ENCODE assay signal across 8 cellular contexts in the genomic region with DNA sequence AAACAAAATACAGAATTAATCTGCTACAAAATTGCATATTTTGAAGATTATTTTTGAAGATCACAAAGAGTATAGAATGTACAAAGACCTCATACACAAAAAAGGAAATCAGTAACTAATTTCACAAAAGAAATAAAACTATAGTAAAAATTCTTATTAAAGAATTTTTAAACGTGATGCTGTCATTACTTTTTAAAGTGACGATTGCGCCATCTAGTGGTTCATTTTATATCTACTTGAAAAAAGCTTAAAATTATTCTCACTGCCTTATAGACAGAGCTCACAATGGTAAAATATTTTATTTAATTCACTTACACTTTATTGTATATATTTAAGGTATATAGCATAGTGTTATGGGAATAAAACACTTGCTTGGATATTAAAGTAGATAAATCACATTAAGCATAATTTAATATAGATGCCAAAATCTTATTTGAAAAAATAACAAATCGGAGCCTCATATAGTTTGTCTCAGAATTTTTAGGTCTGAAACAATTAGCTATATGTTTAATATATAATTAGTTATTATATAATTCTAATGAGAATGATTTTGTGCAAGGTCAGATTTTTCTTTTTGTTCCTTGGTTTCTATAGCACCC.
DNase-seq lines count a peak whose midpoint lies in the region; ATAC-seq, FAIRE-seq and TF ChIP-seq lines count a peak whose summit lies in the region.

No MANE protein-coding gene starts in this region.

- no peaks in the 10 kb centered on the region for H3K36me3 ChIP-seq in left ventricle myocardium inferior
- no peaks in the 10 kb centered on the region for H3K36me3 ChIP-seq in HepG2 (replicated peaks in 1 of 2; ENCODE audit: control insufficient read depth in 1 of 2, insufficient read depth in 2 of 2, low read length in 2 of 2)
- H3K36me3 ChIP-seq in mesendoderm (ENCODE audit: control insufficient read depth, insufficient read depth, low read length): no peaks in the 10 kb centered on the region

- no peak overlapping the region for H3K56ac ChIP-seq in mesendoderm (ENCODE audit: low read length)

- no peak overlapping the region for H2AK5ac ChIP-seq in mesendoderm (ENCODE audit: low read length)

- H3K4me1 ChIP-seq in left ventricle myocardium inferior: no peaks in the 10 kb centered on the region
- H3K4me1 ChIP-seq in HepG2 (ENCODE audit: insufficient read depth, low read length): no peaks in the 10 kb centered on the region
- no peaks in the 10 kb centered on the region for H3K4me1 ChIP-seq in mesendoderm (ENCODE audit: control insufficient read depth, low read depth, low read length)

- 25% methylated on average over 4 of the region's 4 CpGs for WGBS in HepG2 (ENCODE audit: low lambda C conversion rate)
- no CpG with 5 or more reads among the region's 4 CpGs for WGBS in mesendoderm (ENCODE audit: extremely low coverage, insufficient coverage, low lambda C conversion rate)

- no peaks in the 10 kb centered on the region for H3K79me2 ChIP-seq in HepG2 (ENCODE audit: insufficient read depth, low read length)
- H3K79me2 ChIP-seq in mesendoderm (ENCODE audit: control insufficient read depth, insufficient read depth, low read length): no peaks in the 10 kb centered on the region

- no peak overlapping the region for H2BK5ac ChIP-seq in mesendoderm (ENCODE audit: low read length)

- TF ChIP-seq EP300 in HepG2 (IDR thresholded peaks at IDR 0.05; ENCODE audit: low read depth in 2 of 2, low read length in 2 of 2): no peak
- TF ChIP-seq EP300 in HepG2 (CRISPR knock-in tag; IDR thresholded peaks at IDR 0.05; ENCODE audit: borderline replicate concordance): no peak

- no peak overlapping the region for H3K4me2 ChIP-seq in HepG2 (ENCODE audit: low read depth, low read length)
- H3K4me2 ChIP-seq in mesendoderm (ENCODE audit: low read length): no peak overlapping the region

- no peak for DNase-seq in left ventricle myocardium inferior
- DNase-seq in cardiac septum (ENCODE audit: low spot score): no peak
- peak; percentile 44 for DNase-seq in NCI-H2029 treated with DMSO at 0.1 percent for 48 hours (lab: John Stamatoyannopoulos, UW)
- DNase-seq in astrocyte of the cerebellum (ENCODE audit: low read depth): peak; percentile 41
- peak; percentile 65 for DNase-seq in HepG2 (ENCODE audit: low spot score)
- DNase-seq in hepatic stellate cell (ENCODE audit: low spot score): no peak
- no peak for DNase-seq in mesendoderm

- no peak overlapping the region for H2BK15ac ChIP-seq in mesendoderm (replicated peaks; ENCODE audit: low read depth)

- no peak overlapping the region for H3K18ac ChIP-seq in mesendoderm (ENCODE audit: low read length)

- H4K5ac ChIP-seq in mesendoderm (ENCODE audit: low read length): no peak overlapping the region

- CTCF ChIA-PET in HepG2 (lab: Yijun Ruan, JAX; ENCODE audit: low intra/inter-chr PET ratio, low total read pairs): interaction anchor here (1.1 to 3.0 kb wide), 6 partner anchors 75 to 456 kb away, joined by 3 to 32 read pairs (median 8); no protein-coding TSS in a partner anchor

- H4K8ac ChIP-seq in mesendoderm (ENCODE audit: low read depth, low read length): no peak overlapping the region

- TF ChIP-seq CTCF in left ventricle myocardium inferior (IDR thresholded peaks at IDR 0.05; ENCODE audit: borderline replicate concordance) (peak; percentile 74), astrocyte of the cerebellum (IDR thresholded peaks at IDR 0.05; ENCODE audit: low read depth, low read length, missing control alignments) (no peak), HepG2 (CRISPR knock-in tag; IDR thresholded peaks at IDR 0.05) (peak; percentile 46; the same call in 1 of the 2 replicates)

- no peak for TF ChIP-seq POLR2A in HepG2 (IDR thresholded peaks at IDR 0.05; ENCODE audit: insufficient read depth in 1 of 2, low read depth in 2 of 2, low read length in 2 of 2)

- H3K4me3 ChIP-seq in left ventricle myocardium inferior (no peak overlapping the region), astrocyte of the cerebellum (ENCODE audit: low read depth, low read length) (no peak overlapping the region), HepG2 (replicated peaks in 1 of 3; ENCODE audit: insufficient read depth in 1 of 3, low read depth in 2 of 3, low read length in 3 of 3) (no peak overlapping the region), mesendoderm (ENCODE audit: low read length) (no peak overlapping the region)

- H3K79me1 ChIP-seq in mesendoderm (ENCODE audit: low read length): no peaks in the 10 kb centered on the region

- H2AFZ ChIP-seq in HepG2 (ENCODE audit: low read length): no peak overlapping the region

- intact Hi-C loops in left ventricle myocardium inferior (cut with micrococcal nuclease): loop anchor here (5.0 kb wide), 2 partner anchors 167 to 412 kb away; no protein-coding TSS in a partner anchor
- intact Hi-C loops in cardiac septum (cut with DNase I): loop anchor here (5.0 kb wide), 1 partner anchor 412 kb away; no protein-coding TSS in a partner anchor
- intact Hi-C loops in HepG2 (cut with micrococcal nuclease; ENCODE audit: unreplicated experiment): loop anchor here (1.0 to 5.0 kb wide), 5 partner anchors 38 to 456 kb away; no protein-coding TSS in a partner anchor

- H3K9ac ChIP-seq in HepG2 (ENCODE audit: insufficient read depth, low read depth, low read length): no peak overlapping the region
- no peak overlapping the region for H3K9ac ChIP-seq in mesendoderm (ENCODE audit: low read length)

- H3K27me3 ChIP-seq in left ventricle myocardium inferior (ENCODE audit: low read depth) (no peaks in the 10 kb centered on the region), HepG2 (ENCODE audit: control insufficient read depth in 1 of 2, insufficient read depth in 2 of 2, low read length in 2 of 2) (no peaks in the 10 kb centered on the region), mesendoderm (ENCODE audit: insufficient read depth, low read length, poor library complexity) (no peaks in the 10 kb centered on the region)

- no peak overlapping the region for H3K4ac ChIP-seq in mesendoderm (ENCODE audit: low read depth, low read length)

- H4K20me1 ChIP-seq in HepG2 (ENCODE audit: insufficient read depth, low read length): no peaks in the 10 kb centered on the region

- H2BK120ac ChIP-seq in mesendoderm (ENCODE audit: low read depth, low read length): no peak overlapping the region

- in situ Hi-C loops in astrocyte of the cerebellum (cut with HindIII; ENCODE audit: low sequenced_read_pairs): no loop called here
- in situ Hi-C loops in HepG2 (cut with HindIII; ENCODE audit: extremely low pct_ligation_motif_present, low pct_unique_long_range_greater_than_20kb): loop anchor here (5.0 kb wide), 2 partner anchors 167 to 412 kb away; no protein-coding TSS in a partner anchor

- no peak for TF ChIP-seq RAD21 in HepG2 (CRISPR knock-in tag; IDR thresholded peaks at IDR 0.05)

- ATAC-seq in HepG2 (no peak), HG02623 (IDR thresholded peaks at IDR 0.05; ENCODE audit: unreplicated experiment) (no peak)

- BruUV-seq in HepG2 (replicated peaks; lab: Mats Ljungman, UMichigan): no TSS peak

- no peak overlapping the region for H3K23ac ChIP-seq in mesendoderm (ENCODE audit: low read length)

- POLR2A ChIA-PET in HepG2 (lab: Yijun Ruan, JAX): interaction anchor here (0.6 to 1.1 kb wide), 2 partner anchors 166 to 411 kb away, joined by 4 to 8 read pairs; no protein-coding TSS in a partner anchor

- peaks cover 19% of the 10 kb centered on the region for H3K9me3 ChIP-seq in left ventricle myocardium inferior (replicated peaks)
- H3K9me3 ChIP-seq in HepG2 (ENCODE audit: low read length): peaks cover 5% of the 10 kb centered on the region; the same call in 1 of the 2 replicates

- no peak for FAIRE-seq in HepG2 (lab: Jason Lieb, UNC)

- H3K27ac ChIP-seq in left ventricle myocardium inferior (replicated peaks): no peak overlapping the region
- H3K27ac ChIP-seq in HepG2 (ENCODE audit: extremely low read length, insufficient read depth, low read length): no peak overlapping the region
- no peak overlapping the region for H3K27ac ChIP-seq in mesendoderm (ENCODE audit: low read depth, low read length)

TF ChIP-seq in HepG2, 621 proteins besides CTCF, POLR2A, EP300 and RAD21 (continues in another document):
- TF ChIP-seq, protein P1, sequence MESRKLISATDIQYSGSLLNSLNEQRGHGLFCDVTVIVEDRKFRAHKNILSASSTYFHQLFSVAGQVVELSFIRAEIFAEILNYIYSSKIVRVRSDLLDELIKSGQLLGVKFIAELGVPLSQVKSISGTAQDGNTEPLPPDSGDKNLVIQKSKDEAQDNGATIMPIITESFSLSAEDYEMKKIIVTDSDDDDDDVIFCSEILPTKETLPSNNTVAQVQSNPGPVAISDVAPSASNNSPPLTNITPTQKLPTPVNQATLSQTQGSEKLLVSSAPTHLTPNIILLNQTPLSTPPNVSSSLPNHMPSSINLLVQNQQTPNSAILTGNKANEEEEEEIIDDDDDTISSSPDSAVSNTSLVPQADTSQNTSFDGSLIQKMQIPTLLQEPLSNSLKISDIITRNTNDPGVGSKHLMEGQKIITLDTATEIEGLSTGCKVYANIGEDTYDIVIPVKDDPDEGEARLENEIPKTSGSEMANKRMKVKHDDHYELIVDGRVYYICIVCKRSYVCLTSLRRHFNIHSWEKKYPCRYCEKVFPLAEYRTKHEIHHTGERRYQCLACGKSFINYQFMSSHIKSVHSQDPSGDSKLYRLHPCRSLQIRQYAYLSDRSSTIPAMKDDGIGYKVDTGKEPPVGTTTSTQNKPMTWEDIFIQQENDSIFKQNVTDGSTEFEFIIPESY (CRISPR knock-in tag; IDR thresholded peaks at IDR 0.05): no peak
- TF ChIP-seq ZSCAN31 (CRISPR knock-in tag; IDR thresholded peaks at IDR 0.05; ENCODE audit: low read depth) (no peak), MEIS2 (CRISPR knock-in tag; IDR thresholded peaks at IDR 0.05) (no peak), SMC3 (IDR thresholded peaks at IDR 0.05; ENCODE audit: low read length) (peak; percentile 66; the same call in 1 of the 2 replicates), STAG1 (CRISPR knock-in tag; IDR thresholded peaks at IDR 0.05) (peak; percentile 80)
- TF ChIP-seq, protein P2, sequence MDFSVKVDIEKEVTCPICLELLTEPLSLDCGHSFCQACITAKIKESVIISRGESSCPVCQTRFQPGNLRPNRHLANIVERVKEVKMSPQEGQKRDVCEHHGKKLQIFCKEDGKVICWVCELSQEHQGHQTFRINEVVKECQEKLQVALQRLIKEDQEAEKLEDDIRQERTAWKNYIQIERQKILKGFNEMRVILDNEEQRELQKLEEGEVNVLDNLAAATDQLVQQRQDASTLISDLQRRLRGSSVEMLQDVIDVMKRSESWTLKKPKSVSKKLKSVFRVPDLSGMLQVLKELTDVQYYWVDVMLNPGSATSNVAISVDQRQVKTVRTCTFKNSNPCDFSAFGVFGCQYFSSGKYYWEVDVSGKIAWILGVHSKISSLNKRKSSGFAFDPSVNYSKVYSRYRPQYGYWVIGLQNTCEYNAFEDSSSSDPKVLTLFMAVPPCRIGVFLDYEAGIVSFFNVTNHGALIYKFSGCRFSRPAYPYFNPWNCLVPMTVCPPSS (IDR thresholded peaks at IDR 0.05): no peak

Comparison
In these comparisons a context has a peak if more than half of its experiments do, and no peak if none do; other contexts are left out.
1. DNase-seq: peak in NCI-H2029 treated with DMSO at 0.1 percent for 48 hours (single experiment), astrocyte of the cerebellum (single experiment) and HepG2 (single experiment); none in left ventricle myocardium inferior (single experiment), cardiac septum (single experiment), hepatic stellate cell (single experiment) and mesendoderm (single experiment).